In the genomic region with DNA sequence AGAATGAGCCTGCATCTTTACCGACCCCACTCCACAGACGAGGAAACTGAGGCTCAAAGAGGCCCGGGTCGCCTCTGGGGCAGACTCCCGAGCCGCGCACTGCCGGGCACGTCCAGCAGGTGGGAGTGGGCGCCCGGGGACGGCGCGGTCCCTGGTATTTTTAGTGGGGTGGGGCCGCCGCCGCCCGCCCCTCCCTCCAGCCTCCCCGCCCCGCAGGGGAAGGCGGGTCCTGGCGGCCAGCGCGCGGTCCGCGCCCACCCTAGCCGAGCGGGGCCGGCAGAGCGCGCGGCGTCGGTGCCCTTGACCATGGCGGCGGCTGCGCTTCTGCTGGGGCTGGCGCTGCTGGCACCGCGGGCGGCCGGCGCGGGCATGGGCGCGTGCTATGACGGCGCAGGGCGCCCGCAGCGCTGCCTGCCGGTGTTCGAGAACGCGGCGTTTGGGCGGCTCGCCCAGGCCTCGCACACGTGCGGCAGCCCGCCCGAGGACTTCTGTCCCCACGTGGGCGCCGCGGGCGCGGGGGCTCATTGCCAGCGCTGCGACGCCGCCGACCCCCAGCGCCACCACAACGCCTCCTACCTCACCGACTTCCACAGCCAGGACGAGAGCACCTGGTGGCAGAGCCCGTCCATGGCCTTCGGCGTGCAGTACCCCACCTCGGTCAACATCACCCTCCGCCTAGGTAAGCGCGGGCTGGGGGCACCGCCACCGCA, we compare ENCODE assay signal across 8 cellular contexts. TPM values are rescaled to one million over a fixed set of nuclear protein-coding genes. Genes with fewer than 3 reads are reported as not detected.
DNase-seq lines count a peak whose midpoint lies in the region; ATAC-seq and TF ChIP-seq lines count a peak whose summit lies in the region.

A gene (plus strand): TSS at position 266 of the 710 bp plus-strand sequence. CDS start 41 bp downstream, at position 307.

- H3K36me3 Mint-ChIP-seq in progenitor cell of endocrine pancreas (ENCODE audit: insufficient read depth): no peaks in the 10 kb centered on the region
- H3K36me3 Mint-ChIP-seq in effector memory CD8-positive, alpha-beta T cell (ENCODE audit: insufficient read depth): peaks cover 5% of the 10 kb centered on the region

- peak; percentile 9 for TF ChIP-seq CTCF in fibroblast of pulmonary artery (IDR thresholded peaks at IDR 0.05; ENCODE audit: low read length, missing control alignments)
- peak; percentile 54 for TF ChIP-seq CTCF in progenitor cell of endocrine pancreas (IDR thresholded peaks at IDR 0.05; ENCODE audit: unreplicated experiment)

- no peak within 1 kb of the TSS for H3K4me3 ChIP-seq in fibroblast of pulmonary artery (replicated peaks; ENCODE audit: low read depth, low read length)

- H3K27me3 Mint-ChIP-seq in progenitor cell of endocrine pancreas: peaks cover 52% of the 10 kb centered on the region
- H3K27me3 Mint-ChIP-seq in effector memory CD8-positive, alpha-beta T cell: peaks cover 25 to 65% of the 10 kb centered on the region in 2 donors

- H3K4me1 Mint-ChIP-seq in progenitor cell of endocrine pancreas (ENCODE audit: low read depth): no peaks in the 10 kb centered on the region
- H3K4me1 Mint-ChIP-seq in effector memory CD8-positive, alpha-beta T cell (ENCODE audit: low read depth in 2 of 2): peaks cover 0 to 1% of the 10 kb centered on the region in 2 donors

- peak; percentile 63 for DNase-seq in Daoy (ENCODE audit: low read depth)
- DNase-seq in NCI-H510A treated with DMSO at 0.1 percent for 48 hours (lab: John Stamatoyannopoulos, UW): peak; percentile 64
- DNase-seq in fibroblast of pulmonary artery (ENCODE audit: low read depth): no peak
- no peak for DNase-seq in progenitor cell of endocrine pancreas (ENCODE audit: low spot score, unreplicated experiment)
- DNase-seq in H4 (ENCODE audit: low spot score): no peak
- DNase-seq in effector memory CD8-positive, alpha-beta T cell: no peak

- no peaks in the 10 kb centered on the region for H3K9me3 Mint-ChIP-seq in progenitor cell of endocrine pancreas (ENCODE audit: low read depth)
- no peaks in the 10 kb centered on the region for H3K9me3 Mint-ChIP-seq in effector memory CD8-positive, alpha-beta T cell

- no peak within 1 kb of the TSS for H3K27ac Mint-ChIP-seq in progenitor cell of endocrine pancreas
- no peak within 1 kb of the TSS for H3K27ac Mint-ChIP-seq in effector memory CD8-positive, alpha-beta T cell

- no peak for ATAC-seq in HG03045 (IDR thresholded peaks at IDR 0.05; ENCODE audit: unreplicated experiment)
- no peak for ATAC-seq in GM21515 (IDR thresholded peaks at IDR 0.05; ENCODE audit: unreplicated experiment)
- ATAC-seq in effector memory CD8-positive, alpha-beta T cell (replicated peaks): no peak

- no peak within 1 kb of the TSS for H3K4me3 Mint-ChIP-seq in progenitor cell of endocrine pancreas (ENCODE audit: low read depth)
- peak within 1 kb of the TSS in 1 of 2 donors; percentile 12 for H3K4me3 Mint-ChIP-seq in effector memory CD8-positive, alpha-beta T cell

RNA-seq across cellular contexts. Expression of the gene that starts here (rescaled TPM):
- 2.5 and 3.8 TPM in 2 replicates for total RNA-seq in Daoy (2014; rRNA removed; shearing (Covaris generic))
- total RNA-seq in progenitor cell of endocrine pancreas: 0.12 and 0.27 TPM in 2 replicates
- total RNA-seq in H4 (2014; rRNA removed; shearing (Covaris generic)): 0.49 and 0.60 TPM in 2 replicates

Comparison
In these comparisons a context has a peak if more than half of its experiments do, and no peak if none do; other contexts are left out.
1. DNase-seq: peak in Daoy (single experiment) and NCI-H510A treated with DMSO at 0.1 percent for 48 hours (single experiment); none in fibroblast of pulmonary artery (single experiment), progenitor cell of endocrine pancreas (single experiment), H4 (single experiment) and effector memory CD8-positive, alpha-beta T cell (0 of 3).